In genomic region chr1:112628516-112628915, GRCh38 we compare ENCODE assay signal across 1 cellular context.
TF ChIP-seq lines count a peak whose summit lies in the region.

No MANE protein-coding gene starts in this region.

TF ChIP-seq in GM12891, 5 proteins besides CTCF, POLR2A, EP300 and RAD21:
- TF ChIP-seq TAF1 (IDR thresholded peaks at IDR 0.05; ENCODE audit: low read depth, low read length) (no peak), POU2F2 (IDR thresholded peaks at IDR 0.05; ENCODE audit: low read depth, low read length) (no peak), POLR2AphosphoS5 (IDR thresholded peaks at IDR 0.05; ENCODE audit: low read depth, low read length) (no peak), PAX5 (IDR thresholded peaks at IDR 0.05; ENCODE audit: insufficient read depth, low read length, severe bottlenecking) (no peak), SPI1 (IDR thresholded peaks at IDR 0.05; ENCODE audit: low read depth, low read length) (no peak)
